ENCODE assay signal across 22 cellular contexts in genomic region chr2:116142828-116143227, GRCh38.
DNase-seq lines count a peak whose midpoint lies in the region; ATAC-seq, FAIRE-seq and TF ChIP-seq lines count a peak whose summit lies in the region.
"Had no signal": no experiment of that assay in that cellular context is flagged by ENCODE, and none has a peak within 500 bp of the region (broad histone marks: within the 10 kb centered on the region; RNA-seq: fewer than 3 reads in every experiment).

No MANE protein-coding gene starts in this region.

- H3K4me3 Mint-ChIP-seq in WTC11: no peak overlapping the region
- H3K4me3 Mint-ChIP-seq in neural progenitor cell: no peak overlapping the region
- H3K4me3 Mint-ChIP-seq: CD4-positive, CD25-positive, alpha-beta regulatory T cell; CD8-positive, alpha-beta memory T cell had no signal

- H3K9me3 ChIP-seq in neural progenitor cell (ENCODE audit: low read depth) (no peaks in the 10 kb centered on the region), left lung (peaks cover 0 to 1% of the 10 kb centered on the region in 2 donors)
- H3K9me3 ChIP-seq: BE2C had no signal

- CTCF ChIA-PET in WTC11 (lab: Charles Lee): no interaction called here

- H2AFZ ChIP-seq in neural progenitor cell (replicated peaks): peak overlapping the region; percentile 31

- H3K4me1 Mint-ChIP-seq in WTC11: peaks cover 21% of the 10 kb centered on the region
- no peaks in the 10 kb centered on the region for H3K4me1 Mint-ChIP-seq in neural progenitor cell
- H3K4me1 Mint-ChIP-seq: CD4-positive, CD25-positive, alpha-beta regulatory T cell; CD8-positive, alpha-beta memory T cell had no signal

- H3K27ac Mint-ChIP-seq in WTC11 (no peak overlapping the region), neural progenitor cell (no peak overlapping the region)
- H3K27ac Mint-ChIP-seq: CD4-positive, CD25-positive, alpha-beta regulatory T cell; CD8-positive, alpha-beta memory T cell had no signal

- H3K36me3 Mint-ChIP-seq in WTC11 (peaks cover 16% of the 10 kb centered on the region), neural progenitor cell (no peaks in the 10 kb centered on the region)
- H3K36me3 Mint-ChIP-seq: CD4-positive, CD25-positive, alpha-beta regulatory T cell had no signal

- H3F3A ChIP-seq in neural progenitor cell (ENCODE audit: low read depth): peaks cover 9% of the 10 kb centered on the region

- H3K9me3 Mint-ChIP-seq in WTC11 (peaks cover 33% of the 10 kb centered on the region), neural progenitor cell (no peaks in the 10 kb centered on the region)

- intact Hi-C loops in left lung (cut with DNase I) (no loop called here), posterior cingulate gyrus (cut with DNase I) (no loop called here)

- TF ChIP-seq CTCF in WTC11 (IDR thresholded peaks at IDR 0.05) (no peak), neural progenitor cell (IDR thresholded peaks at IDR 0.05) (no peak), left lung (IDR thresholded peaks at IDR 0.05) (no peak)

- H3K27ac ChIP-seq in neural progenitor cell: no peak overlapping the region
- no peak overlapping the region for H3K27ac ChIP-seq in left lung

- no peak for FAIRE-seq in frontal cortex (lab: Jason Lieb, UNC)
- FAIRE-seq: A204.1, D721Med, HTR-8/SVneo, K562 had no signal

- DNase-seq in H7 (peak; percentile 18), WTC11 (ENCODE audit: low spot score) (no peak), iPS DF 19.7 (ENCODE audit: low read depth, low spot score) (peak; percentile 20), neural progenitor cell (ENCODE audit: low spot score) (peak; percentile 8), left lung (no peak), NCI-H1694 (lab: John Stamatoyannopoulos, UW) (no peak), frontal cortex (ENCODE audit: low spot score in 2 of 2) (no peak), posterior cingulate gyrus (no peak)
- DNase-seq: ACHN; BE2C; C1 segment of cervical spinal cord; CD4-positive, CD25-positive, alpha-beta regulatory T cell; CD8-positive, alpha-beta memory T cell; COR-L47; GF-D8; GOT3; HCEC 1CT; IMR-90 had no signal

- peaks cover 76% of the 10 kb centered on the region for H3K27me3 ChIP-seq in H7 (ENCODE audit: control insufficient read depth, insufficient read depth, low read length)
- H3K27me3 ChIP-seq in neural progenitor cell: peaks cover 92% of the 10 kb centered on the region
- H3K27me3 ChIP-seq in left lung: no peaks in the 10 kb centered on the region
- H3K27me3 ChIP-seq: BE2C had no signal

- H3K27me3 Mint-ChIP-seq in WTC11 (ENCODE audit: low read depth): peaks cover 95% of the 10 kb centered on the region
- H3K27me3 Mint-ChIP-seq in neural progenitor cell (ENCODE audit: insufficient read depth, low read depth): no peaks in the 10 kb centered on the region
- H3K27me3 Mint-ChIP-seq: CD4-positive, CD25-positive, alpha-beta regulatory T cell; CD8-positive, alpha-beta memory T cell had no signal

- POLR2A ChIA-PET in WTC11 (lab: Charles Lee): no interaction called here

- H3K36me3 ChIP-seq in H7 (replicated peaks; ENCODE audit: control insufficient read depth, insufficient read depth, low read length): no peaks in the 10 kb centered on the region
- H3K36me3 ChIP-seq in neural progenitor cell: no peaks in the 10 kb centered on the region
- no peaks in the 10 kb centered on the region for H3K36me3 ChIP-seq in left lung
- H3K36me3 ChIP-seq: BE2C had no signal

- no peaks in the 10 kb centered on the region for H3K79me2 ChIP-seq in neural progenitor cell (ENCODE audit: low read depth)

- no peak overlapping the region for H3K9ac ChIP-seq in neural progenitor cell

- H3K4me2 ChIP-seq in neural progenitor cell: peak overlapping the region; percentile 13

- H3K4me3 ChIP-seq in H7 (ENCODE audit: insufficient read depth, low read depth, low read length): no peak overlapping the region
- H3K4me3 ChIP-seq in neural progenitor cell: no peak overlapping the region
- no peak overlapping the region for H3K4me3 ChIP-seq in left lung
- H3K4me3 ChIP-seq: K562 had no signal

- peaks cover 16% of the 10 kb centered on the region for H3K4me1 ChIP-seq in neural progenitor cell
- H3K4me1 ChIP-seq in left lung: no peaks in the 10 kb centered on the region
- H3K4me1 ChIP-seq: BE2C had no signal

- no peaks in the 10 kb centered on the region for H4K20me1 ChIP-seq in neural progenitor cell (ENCODE audit: low read depth)

- peak; percentile 71 for ATAC-seq in WTC11
- ATAC-seq in left lung: no peak
- ATAC-seq: K562 had no signal

TF ChIP-seq in WTC11, 78 proteins besides CTCF, POLR2A, EP300 and RAD21:
- TF ChIP-seq ZNF396 (CRISPR knock-in tag; IDR thresholded peaks at IDR 0.05; ENCODE audit: borderline replicate concordance): no peak
- TF ChIP-seq MLX (CRISPR knock-in tag; IDR thresholded peaks at IDR 0.05): no peak
- TF ChIP-seq, protein P1, sequence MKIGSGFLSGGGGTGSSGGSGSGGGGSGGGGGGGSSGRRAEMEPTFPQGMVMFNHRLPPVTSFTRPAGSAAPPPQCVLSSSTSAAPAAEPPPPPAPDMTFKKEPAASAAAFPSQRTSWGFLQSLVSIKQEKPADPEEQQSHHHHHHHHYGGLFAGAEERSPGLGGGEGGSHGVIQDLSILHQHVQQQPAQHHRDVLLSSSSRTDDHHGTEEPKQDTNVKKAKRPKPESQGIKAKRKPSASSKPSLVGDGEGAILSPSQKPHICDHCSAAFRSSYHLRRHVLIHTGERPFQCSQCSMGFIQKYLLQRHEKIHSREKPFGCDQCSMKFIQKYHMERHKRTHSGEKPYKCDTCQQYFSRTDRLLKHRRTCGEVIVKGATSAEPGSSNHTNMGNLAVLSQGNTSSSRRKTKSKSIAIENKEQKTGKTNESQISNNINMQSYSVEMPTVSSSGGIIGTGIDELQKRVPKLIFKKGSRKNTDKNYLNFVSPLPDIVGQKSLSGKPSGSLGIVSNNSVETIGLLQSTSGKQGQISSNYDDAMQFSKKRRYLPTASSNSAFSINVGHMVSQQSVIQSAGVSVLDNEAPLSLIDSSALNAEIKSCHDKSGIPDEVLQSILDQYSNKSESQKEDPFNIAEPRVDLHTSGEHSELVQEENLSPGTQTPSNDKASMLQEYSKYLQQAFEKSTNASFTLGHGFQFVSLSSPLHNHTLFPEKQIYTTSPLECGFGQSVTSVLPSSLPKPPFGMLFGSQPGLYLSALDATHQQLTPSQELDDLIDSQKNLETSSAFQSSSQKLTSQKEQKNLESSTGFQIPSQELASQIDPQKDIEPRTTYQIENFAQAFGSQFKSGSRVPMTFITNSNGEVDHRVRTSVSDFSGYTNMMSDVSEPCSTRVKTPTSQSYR (CRISPR knock-in tag; IDR thresholded peaks at IDR 0.05): no peak
- TF ChIP-seq ZBTB43 (CRISPR knock-in tag; IDR thresholded peaks at IDR 0.05): no peak
- TF ChIP-seq NFATC4 (CRISPR knock-in tag; IDR thresholded peaks at IDR 0.05): no peak
- no peak for TF ChIP-seq JUN (CRISPR knock-in tag; IDR thresholded peaks at IDR 0.05)
- TF ChIP-seq JAZF1 (CRISPR knock-in tag; IDR thresholded peaks at IDR 0.05): no peak
- no peak for TF ChIP-seq NFYB (CRISPR knock-in tag; conservative IDR thresholded peaks at IDR 0.05; ENCODE audit: low read depth)
- TF ChIP-seq PRRX2 (CRISPR knock-in tag; IDR thresholded peaks at IDR 0.05): no peak
- TF ChIP-seq, protein P2, sequence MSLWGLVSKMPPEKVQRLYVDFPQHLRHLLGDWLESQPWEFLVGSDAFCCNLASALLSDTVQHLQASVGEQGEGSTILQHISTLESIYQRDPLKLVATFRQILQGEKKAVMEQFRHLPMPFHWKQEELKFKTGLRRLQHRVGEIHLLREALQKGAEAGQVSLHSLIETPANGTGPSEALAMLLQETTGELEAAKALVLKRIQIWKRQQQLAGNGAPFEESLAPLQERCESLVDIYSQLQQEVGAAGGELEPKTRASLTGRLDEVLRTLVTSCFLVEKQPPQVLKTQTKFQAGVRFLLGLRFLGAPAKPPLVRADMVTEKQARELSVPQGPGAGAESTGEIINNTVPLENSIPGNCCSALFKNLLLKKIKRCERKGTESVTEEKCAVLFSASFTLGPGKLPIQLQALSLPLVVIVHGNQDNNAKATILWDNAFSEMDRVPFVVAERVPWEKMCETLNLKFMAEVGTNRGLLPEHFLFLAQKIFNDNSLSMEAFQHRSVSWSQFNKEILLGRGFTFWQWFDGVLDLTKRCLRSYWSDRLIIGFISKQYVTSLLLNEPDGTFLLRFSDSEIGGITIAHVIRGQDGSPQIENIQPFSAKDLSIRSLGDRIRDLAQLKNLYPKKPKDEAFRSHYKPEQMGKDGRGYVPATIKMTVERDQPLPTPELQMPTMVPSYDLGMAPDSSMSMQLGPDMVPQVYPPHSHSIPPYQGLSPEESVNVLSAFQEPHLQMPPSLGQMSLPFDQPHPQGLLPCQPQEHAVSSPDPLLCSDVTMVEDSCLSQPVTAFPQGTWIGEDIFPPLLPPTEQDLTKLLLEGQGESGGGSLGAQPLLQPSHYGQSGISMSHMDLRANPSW (CRISPR knock-in tag; conservative IDR thresholded peaks at IDR 0.05; ENCODE audit: low read depth): no peak
- TF ChIP-seq RELA (CRISPR knock-in tag; IDR thresholded peaks at IDR 0.05; ENCODE audit: borderline replicate concordance): no peak
- no peak for TF ChIP-seq TEAD4 (CRISPR knock-in tag; IDR thresholded peaks at IDR 0.05)
- no peak for TF ChIP-seq NR1H2 (CRISPR knock-in tag; IDR thresholded peaks at IDR 0.05)

Comparison
In these comparisons a context has a peak if more than half of its experiments do, and no peak if none do; other contexts are left out.
1. DNase-seq: peak in H7 (single experiment), iPS DF 19.7 (single experiment) and neural progenitor cell (single experiment); none in WTC11 (single experiment), left lung (0 of 2), NCI-H1694 (single experiment), frontal cortex (0 of 2) and posterior cingulate gyrus (0 of 10).